ENCODE assay signal across 9 cellular contexts in genomic region chr7:140640060-140640611, GRCh38. TPM values are rescaled to one million over a fixed set of nuclear protein-coding genes. Genes with fewer than 3 reads are reported as not detected.
A peak's percentile ranks its signal among the peaks of the same experiment; 100 is the strongest.
DNase-seq lines count a peak whose midpoint lies in the region; TF ChIP-seq lines count a peak whose summit lies in the region.
"Had no signal": no experiment of that assay in that cellular context is flagged by ENCODE, and none has a peak within 500 bp of the region (broad histone marks: within the 10 kb centered on the region; RNA-seq: fewer than 3 reads in every experiment).

No MANE protein-coding gene starts in this region.

- no peaks in the 10 kb centered on the region for H3K9me3 ChIP-seq in CD8-positive, alpha-beta memory T cell (ENCODE audit: low read length)
- no peaks in the 10 kb centered on the region for H3K9me3 ChIP-seq in HUES6 (ENCODE audit: control insufficient read depth, insufficient read depth, low read depth, low read length)
- H3K9me3 ChIP-seq in iPS-20b (ENCODE audit: insufficient read depth, low read depth, low read length) = no peaks in the 10 kb centered on the region
- H3K9me3 ChIP-seq in skeletal muscle tissue (ENCODE audit: control insufficient read depth in 3 of 3, low read length in 3 of 3) = no peaks in the 10 kb centered on the region
- H3K9me3 ChIP-seq: neutrophil had no signal

- H3K4me3 ChIP-seq in CD8-positive, alpha-beta memory T cell (ENCODE audit: low read length) = no peak overlapping the region
- H3K4me3 ChIP-seq in HUES6 (ENCODE audit: low read depth, low read length) (peak overlapping the region; percentile 77), astrocyte of the spinal cord (ENCODE audit: low read depth, low read length) (peak overlapping the region; percentile 71), iPS-20b (ENCODE audit: low read length) (peak overlapping the region; percentile 74), skeletal muscle tissue (ENCODE audit: low read length in 3 of 3) (peak overlapping the region; percentile 60 to 72 (median 72))

- POLR2A ChIA-PET in CD8-positive, alpha-beta memory T cell (lab: Charles Lee) = no interaction called here

- H3K9me3 Mint-ChIP-seq in CD8-positive, alpha-beta memory T cell = no peaks in the 10 kb centered on the region

- in situ Hi-C loops in astrocyte of the spinal cord (cut with HindIII; ENCODE audit: low sequenced_read_pairs) = no loop called here

- H3K36me3 Mint-ChIP-seq in CD8-positive, alpha-beta memory T cell = peaks cover 0 to 3% (median 0%) of the 10 kb centered on the region in 3 donors

- H3K27ac ChIP-seq in CD8-positive, alpha-beta memory T cell (ENCODE audit: low read depth, low read length) = no peak overlapping the region
- H3K27ac ChIP-seq in HUES6 (ENCODE audit: low read depth, low read length) (no peak overlapping the region; the same call in 1 of the 2 replicates), iPS-20b (ENCODE audit: low read length) (no peak overlapping the region), skeletal muscle tissue (ENCODE audit: low read depth, low read length) (peak overlapping the region; percentile 60)
- H3K27ac ChIP-seq: neutrophil had no signal

- peaks cover 10 to 22% (median 15%) of the 10 kb centered on the region in 3 donors for H3K4me1 Mint-ChIP-seq in CD8-positive, alpha-beta memory T cell

- H3K27me3 ChIP-seq in CD8-positive, alpha-beta memory T cell (ENCODE audit: insufficient read depth, low read length, poor library complexity, severe bottlenecking) = peaks cover 45% of the 10 kb centered on the region
- peaks cover 16% of the 10 kb centered on the region; the same call in 1 of the 2 replicates for H3K27me3 ChIP-seq in HUES6 (ENCODE audit: control insufficient read depth, insufficient read depth, low read length)
- peaks cover 31% of the 10 kb centered on the region for H3K27me3 ChIP-seq in iPS-20b (ENCODE audit: insufficient read depth, low read length)
- peaks cover 20 to 45% (median 41%) of the 10 kb centered on the region in 3 donors for H3K27me3 ChIP-seq in skeletal muscle tissue (ENCODE audit: control insufficient read depth in 3 of 3, insufficient read depth in 3 of 3, low read length in 3 of 3)

- H3K4me1 ChIP-seq in CD8-positive, alpha-beta memory T cell (ENCODE audit: insufficient read depth, low read length) = peaks cover 8% of the 10 kb centered on the region
- H3K4me1 ChIP-seq in HUES6 (ENCODE audit: control insufficient read depth, insufficient read depth, low read length) (peaks cover 46% of the 10 kb centered on the region), iPS-20b (ENCODE audit: insufficient read depth, low read length) (peaks cover 24% of the 10 kb centered on the region), skeletal muscle tissue (ENCODE audit: control insufficient read depth in 3 of 3, insufficient read depth in 3 of 3, low read length in 3 of 3) (peaks cover 21 to 40% (median 33%) of the 10 kb centered on the region in 3 donors)

- H3K9ac ChIP-seq in HUES6 (ENCODE audit: low read length) = peak overlapping the region; percentile 84
- H3K9ac ChIP-seq in iPS-20b (ENCODE audit: low read depth, low read length) = peak overlapping the region; percentile 63; the same call in 1 of the 2 replicates
- peak overlapping the region; percentile 51 to 77 (median 76) for H3K9ac ChIP-seq in skeletal muscle tissue (ENCODE audit: low read depth in 1 of 3, low read length in 3 of 3)

- peak in 1 of 5 donors; percentile 9 for DNase-seq in CD8-positive, alpha-beta memory T cell
- DNase-seq in astrocyte of the spinal cord (ENCODE audit: low read depth, low spot score) = peak; percentile 52
- DNase-seq in effector CD4-positive, alpha-beta T cell = no peak
- DNase-seq in activated CD4-positive, CD25-positive, alpha-beta regulatory T cell (lab: John Stamatoyannopoulos, UW) = no peak
- no peak for DNase-seq in SKM-1 treated with dmso at 0.1 percent for 144 hours (lab: John Stamatoyannopoulos, UW; ENCODE audit: unreplicated experiment)

- peaks cover 61 to 70% of the 10 kb centered on the region in 2 donors for H3K27me3 Mint-ChIP-seq in CD8-positive, alpha-beta memory T cell

- H3K36me3 ChIP-seq in CD8-positive, alpha-beta memory T cell (ENCODE audit: insufficient read depth, low read length) = no peaks in the 10 kb centered on the region
- H3K36me3 ChIP-seq in HUES6 (ENCODE audit: control insufficient read depth, insufficient read depth, low read length) (no peaks in the 10 kb centered on the region), iPS-20b (ENCODE audit: insufficient read depth, low read depth, low read length) (no peaks in the 10 kb centered on the region), skeletal muscle tissue (ENCODE audit: control insufficient read depth in 3 of 3, insufficient read depth in 3 of 3, low read length in 3 of 3) (no peaks in the 10 kb centered on the region)
- H3K36me3 ChIP-seq: neutrophil had no signal

- CTCF ChIA-PET in CD8-positive, alpha-beta memory T cell (lab: Charles Lee) = interaction anchor here (1.9 kb wide), 1 partner anchor 9 kb away, joined by 4 read pairs; no protein-coding TSS in a partner anchor

- no peak for TF ChIP-seq CTCF in astrocyte of the spinal cord (IDR thresholded peaks at IDR 0.05; ENCODE audit: low read depth, low read length)

- peak overlapping the region in 2 of 8 donors; percentile 11 to 70 for H3K27ac Mint-ChIP-seq in CD8-positive, alpha-beta memory T cell

- peak overlapping the region; percentile 5 to 88 (median 84) for H3K4me3 Mint-ChIP-seq in CD8-positive, alpha-beta memory T cell

RNA-seq across cellular contexts. Expression of gene DENND2A, which starts 0.5 kb away (rescaled TPM):
- not detected for total RNA-seq in CD8-positive, alpha-beta memory T cell
- not detected for polyA plus RNA-seq in CD8-positive, alpha-beta memory T cell
- total RNA-seq in skeletal muscle tissue = 32.4 TPM

RNA-seq across cellular contexts. Expression of gene ADCK2, which starts 32.6 kb away (rescaled TPM):
- total RNA-seq in CD8-positive, alpha-beta memory T cell = 10 to 100 TPM; 34.2 to 34.5 TPM
- 32.5 TPM for polyA plus RNA-seq in CD8-positive, alpha-beta memory T cell
- 15.1 TPM for total RNA-seq in skeletal muscle tissue

RNA-seq across cellular contexts. Expression of gene NDUFB2, which starts 56.4 kb away (rescaled TPM):
- total RNA-seq in CD8-positive, alpha-beta memory T cell = 100 to 1,000 TPM; 209 to 231 TPM
- 464 TPM for polyA plus RNA-seq in CD8-positive, alpha-beta memory T cell
- 38.1 TPM for total RNA-seq in skeletal muscle tissue

Comparison
In these comparisons a context has a peak if more than half of its experiments do, and no peak if none do; other contexts are left out.
1. RNA of gene DENND2A, which starts 0.5 kb away (total RNA-seq): 32.4 TPM in skeletal muscle tissue (single experiment); not detected in CD8-positive, alpha-beta memory T cell; every median in the first group is over 10 times any median in the second.
2. Peak in every context shown above with its lines, with median percentiles within 50 percentile points of each other: H3K9ac ChIP-seq.